ENCODE assay signal across 9 cellular contexts in genomic region chr17:29219378-29220047, GRCh38. TPM values are rescaled to one million over a fixed set of nuclear protein-coding genes. Genes with fewer than 3 reads are reported as not detected.
DNase-seq lines count a peak whose midpoint lies in the region; ATAC-seq, FAIRE-seq and TF ChIP-seq lines count a peak whose summit lies in the region.
"Had no signal": no experiment of that assay in that cellular context is flagged by ENCODE, and none has a peak within 500 bp of the region (broad histone marks: within the 10 kb centered on the region; RNA-seq: fewer than 3 reads in every experiment).

No MANE protein-coding gene starts in this region.

- peak; percentile 91 for FAIRE-seq in HepG2 (lab: Jason Lieb, UNC)

- no peak overlapping the region for H3K4me3 ChIP-seq in HepG2 (replicated peaks in 1 of 3; ENCODE audit: insufficient read depth in 1 of 3, low read depth in 2 of 3, low read length in 3 of 3)

- peak; percentile 91 for TF ChIP-seq CTCF in HepG2 (CRISPR knock-in tag; IDR thresholded peaks at IDR 0.05)

- in situ Hi-C loops in HepG2 (cut with HindIII; ENCODE audit: extremely low pct_ligation_motif_present, low pct_unique_long_range_greater_than_20kb): loop anchor here (5.0 kb wide), 1 partner anchor 72 kb away; no protein-coding TSS in a partner anchor

- peak; percentile 44 for DNase-seq in COLO668 (lab: John Stamatoyannopoulos, UW; ENCODE audit: unreplicated experiment)
- peak; percentile 75 for DNase-seq in HCEC 1CT
- DNase-seq in NCI-H510A treated with DMSO at 0.1 percent for 48 hours (lab: John Stamatoyannopoulos, UW): peak; percentile 41
- DNase-seq in activated CD4-positive, alpha-beta T cell treated with anti-CD3 and anti-CD28 coated beads for 48 hours: peak; percentile 83
- DNase-seq in HepG2 (ENCODE audit: low spot score): peak; percentile 77
- peak; percentile 23 to 40 (median 32) for DNase-seq in stimulated activated CD4-positive, alpha-beta T cell treated with anti-CD3 and anti-CD28 coated beads, TNF-alpha, amount 100 ng/mL, for 1 hour (ENCODE audit: low read depth in 3 of 3, low spot score in 1 of 3)

- TF ChIP-seq POLR2A in HepG2 (IDR thresholded peaks at IDR 0.05; ENCODE audit: insufficient read depth in 1 of 2, low read depth in 2 of 2, low read length in 2 of 2): no peak

- H4K20me1 ChIP-seq in HepG2 (ENCODE audit: insufficient read depth, low read length): no peaks in the 10 kb centered on the region

- peak overlapping the region; percentile 59 for H3K4me2 ChIP-seq in HepG2 (ENCODE audit: low read depth, low read length)

- CTCF ChIA-PET in HepG2 (lab: Yijun Ruan, JAX; ENCODE audit: low intra/inter-chr PET ratio, low total read pairs): interaction anchor here (0.7 to 3.4 kb wide), 7 partner anchors 39 to 96 kb away, joined by 3 to 44 read pairs (median 8); partner anchors contain the start of gene MYO18A

- no peaks in the 10 kb centered on the region for H3K79me2 ChIP-seq in HepG2 (ENCODE audit: insufficient read depth, low read length)

- no peaks in the 10 kb centered on the region for H3K9me3 ChIP-seq in HepG2 (ENCODE audit: low read length)

- H3K9ac ChIP-seq in HepG2 (ENCODE audit: insufficient read depth, low read depth, low read length): no peak overlapping the region

- intact Hi-C loops in HepG2 (cut with micrococcal nuclease; ENCODE audit: unreplicated experiment): loop anchor here (1.0 to 2.0 kb wide), 3 partner anchors 41 to 74 kb away; no protein-coding TSS in a partner anchor

- TF ChIP-seq RAD21 in HepG2 (CRISPR knock-in tag; IDR thresholded peaks at IDR 0.05): peak; percentile 74

- POLR2A ChIA-PET in HepG2 (lab: Yijun Ruan, JAX): interaction anchor here (0.6 to 1.3 kb wide), 4 partner anchors 34 to 74 kb away, joined by 3 to 9 read pairs (median 5); partner anchors contain the start of gene MYO18A

- TF ChIP-seq EP300 in HepG2 (IDR thresholded peaks at IDR 0.05; ENCODE audit: low read depth in 2 of 2, low read length in 2 of 2) (no peak), HepG2 (CRISPR knock-in tag; IDR thresholded peaks at IDR 0.05; ENCODE audit: borderline replicate concordance) (no peak)

- no TSS peak for BruUV-seq in HepG2 (replicated peaks; lab: Mats Ljungman, UMichigan)

- 11% methylated on average over 14 of the region's 14 CpGs for WGBS in HepG2 (ENCODE audit: low lambda C conversion rate)

- H2AFZ ChIP-seq in HepG2 (ENCODE audit: low read length): peak overlapping the region; percentile 74

- no peaks in the 10 kb centered on the region for H3K36me3 ChIP-seq in HepG2 (replicated peaks in 1 of 2; ENCODE audit: control insufficient read depth in 1 of 2, insufficient read depth in 2 of 2, low read length in 2 of 2)

- H3K27ac ChIP-seq in cingulate gyrus (ENCODE audit: low read depth, low read length) (peak overlapping the region; percentile 4), HepG2 (ENCODE audit: extremely low read length, insufficient read depth, low read length) (no peak overlapping the region)

- peaks cover 1 to 8% of the 10 kb centered on the region in 2 experiments; a peak in 3 of 5 replicates for H3K27me3 ChIP-seq in HepG2 (ENCODE audit: control insufficient read depth in 1 of 2, insufficient read depth in 2 of 2, low read length in 2 of 2)

- peaks cover 10% of the 10 kb centered on the region for H3K4me1 ChIP-seq in HepG2 (ENCODE audit: insufficient read depth, low read length)

- ATAC-seq in HepG2: peak; percentile 97
- ATAC-seq in GM18873 (IDR thresholded peaks at IDR 0.05; ENCODE audit: low FRiP score, unreplicated experiment): no peak

TF ChIP-seq in HepG2, 621 proteins besides CTCF, POLR2A, EP300 and RAD21 (continues in another document):
- TF ChIP-seq SAP130 (CRISPR knock-in tag; IDR thresholded peaks at IDR 0.05; ENCODE audit: low read depth) (peak; percentile 59), ELF3 (CRISPR knock-in tag; IDR thresholded peaks at IDR 0.05) (peak; percentile 49; the same call in 1 of the 2 replicates), ZNF800 (CRISPR knock-in tag; IDR thresholded peaks at IDR 0.05) (peak; percentile 53; the same call in 1 of the 2 replicates), STAG1 (CRISPR knock-in tag; IDR thresholded peaks at IDR 0.05) (peak; percentile 78), TSC22D2 (CRISPR knock-in tag; IDR thresholded peaks at IDR 0.05; ENCODE audit: borderline replicate concordance) (peak; percentile 82; the same call in 1 of the 2 replicates), TARDBP (CRISPR knock-in tag; IDR thresholded peaks at IDR 0.05) (0 out of 2 replicates have a peak, but pooled peaks have one; percentile 30), SOX5 (CRISPR knock-in tag; IDR thresholded peaks at IDR 0.05; ENCODE audit: borderline replicate concordance) (0 out of 2 replicates have a peak, but pooled peaks have one; percentile 24), KAT8 (CRISPR knock-in tag; IDR thresholded peaks at IDR 0.05) (0 out of 2 replicates have a peak, but pooled peaks have one; percentile 13), KDM3A (CRISPR knock-in tag; IDR thresholded peaks at IDR 0.05; ENCODE audit: low read depth) (0 out of 2 replicates have a peak, but pooled peaks have one; percentile 57), TEAD3 (CRISPR knock-in tag; optimal IDR thresholded peaks at IDR 0.05; ENCODE audit: borderline replicate concordance) (peak; percentile 52), FOSL2 (CRISPR knock-in tag; IDR thresholded peaks at IDR 0.05) (peak; percentile 36), ETV5 (CRISPR knock-in tag; IDR thresholded peaks at IDR 0.05; ENCODE audit: borderline replicate concordance) (peak; percentile 56; the same call in 1 of the 2 replicates), FOXM1 (CRISPR knock-in tag; IDR thresholded peaks at IDR 0.05) (no peak)

RNA-seq across cellular contexts. Expression of gene CRYBA1, which starts 27.1 kb away (rescaled TPM):
- not detected in 2 replicates for total RNA-seq in HepG2 (2016; rRNA removed; fragmentation: Illumina TruSeq; extraction: Trizol)
- total RNA-seq in HepG2 (2016; cell fraction: cytosol; rRNA removed; fragmentation: Illumina TruSeq; extraction: Trizol; ENCODE audit: low read depth): not detected in 2 replicates
- total RNA-seq in HepG2 (2016; cell fraction: insoluble cytoplasmic fraction; rRNA removed; fragmentation: Illumina TruSeq; extraction: Trizol): not detected in 2 replicates
- not detected in 2 replicates for total RNA-seq in HepG2 (2016; cell fraction: membrane; rRNA removed; fragmentation: Illumina TruSeq; extraction: Trizol)
- not detected in 2 replicates for total RNA-seq in HepG2 (2016; cell fraction: nucleus; rRNA removed; fragmentation: Illumina TruSeq; extraction: Trizol)
- polyA plus RNA-seq in HepG2 (2011; rRNA removed): not detected in 2 replicates
- polyA plus RNA-seq in HepG2 (2011; cell fraction: cytosol; rRNA removed): not detected in 2 replicates
- not detected in 2 replicates for polyA plus RNA-seq in HepG2 (2011; cell fraction: nucleus; rRNA removed)
- polyA plus RNA-seq in HepG2 (2012): not detected in 2 replicates
- not detected in 2 replicates for polyA plus RNA-seq in HepG2 (2016; cell fraction: cytosol; fragmentation: Illumina TruSeq; extraction: Trizol; ENCODE audit: low read depth)
- polyA plus RNA-seq in HepG2 (2016; cell fraction: insoluble cytoplasmic fraction; fragmentation: Illumina TruSeq; extraction: Trizol; ENCODE audit: low read depth): not detected in 2 replicates
- polyA plus RNA-seq in HepG2 (2016; cell fraction: membrane; fragmentation: Illumina TruSeq; extraction: Trizol; ENCODE audit: low read depth): not detected in 2 replicates
- not detected in 2 replicates for polyA plus RNA-seq in HepG2 (2016; cell fraction: nucleus; fragmentation: Illumina TruSeq; extraction: Trizol; ENCODE audit: insufficient read depth, low read depth)
- not detected in 2 replicates for polyA minus RNA-seq in HepG2 (2011; rRNA and poly(A)+ RNA removed; ENCODE audit: low replicate concordance)
- not detected in 2 replicates for polyA minus RNA-seq in HepG2 (2011; cell fraction: cytosol; rRNA and poly(A)+ RNA removed)
- not detected in 2 replicates for polyA minus RNA-seq in HepG2 (2011; cell fraction: nucleus; rRNA and poly(A)+ RNA removed)
- total RNA-seq: T-helper 2 cell treated with Interferon-gamma antibody and Interleukin-4, amounts not matched to agents 100 ng/mL and 5 ng/mL, for 36 hours had no signal

RNA-seq across cellular contexts. Expression of gene MYO18A, which starts 39.3 kb away (rescaled TPM):
- total RNA-seq in HepG2 (2016; rRNA removed; fragmentation: Illumina TruSeq; extraction: Trizol): 21.2 and 24.8 TPM in 2 replicates
- total RNA-seq in HepG2 (2016; cell fraction: cytosol; rRNA removed; fragmentation: Illumina TruSeq; extraction: Trizol; ENCODE audit: low read depth): 4.9 and 7.5 TPM in 2 replicates
- total RNA-seq in HepG2 (2016; cell fraction: insoluble cytoplasmic fraction; rRNA removed; fragmentation: Illumina TruSeq; extraction: Trizol): 16.3 and 25.6 TPM in 2 replicates
- 5.8 and 6.0 TPM in 2 replicates for total RNA-seq in HepG2 (2016; cell fraction: membrane; rRNA removed; fragmentation: Illumina TruSeq; extraction: Trizol)
- total RNA-seq in HepG2 (2016; cell fraction: nucleus; rRNA removed; fragmentation: Illumina TruSeq; extraction: Trizol): 24.8 and 30.3 TPM in 2 replicates
- 16.8 and 23.2 TPM in 2 replicates for polyA plus RNA-seq in HepG2 (2011; rRNA removed)
- polyA plus RNA-seq in HepG2 (2011; cell fraction: cytosol; rRNA removed): 8.3 and 9.6 TPM in 2 replicates
- polyA plus RNA-seq in HepG2 (2011; cell fraction: nucleus; rRNA removed): 155 and 159 TPM in 2 replicates
- polyA plus RNA-seq in HepG2 (2012): 42.0 and 44.5 TPM in 2 replicates
- 0.96 and 1.4 TPM in 2 replicates for polyA plus RNA-seq in HepG2 (2016; cell fraction: cytosol; fragmentation: Illumina TruSeq; extraction: Trizol; ENCODE audit: low read depth)
- 16.0 and 20.4 TPM in 2 replicates for polyA plus RNA-seq in HepG2 (2016; cell fraction: insoluble cytoplasmic fraction; fragmentation: Illumina TruSeq; extraction: Trizol; ENCODE audit: low read depth)
- polyA plus RNA-seq in HepG2 (2016; cell fraction: membrane; fragmentation: Illumina TruSeq; extraction: Trizol; ENCODE audit: low read depth): 2.4 and 3.0 TPM in 2 replicates
- 72.8 and 77.7 TPM in 2 replicates for polyA plus RNA-seq in HepG2 (2016; cell fraction: nucleus; fragmentation: Illumina TruSeq; extraction: Trizol; ENCODE audit: insufficient read depth, low read depth)
- 39.4 and 67.1 TPM in 2 replicates for polyA minus RNA-seq in HepG2 (2011; rRNA and poly(A)+ RNA removed; ENCODE audit: low replicate concordance)
- polyA minus RNA-seq in HepG2 (2011; cell fraction: cytosol; rRNA and poly(A)+ RNA removed): 13.7 and 17.4 TPM in 2 replicates
- 65.8 and 83.4 TPM in 2 replicates for polyA minus RNA-seq in HepG2 (2011; cell fraction: nucleus; rRNA and poly(A)+ RNA removed)

Comparison
In these comparisons a context has a peak if more than half of its experiments do, and no peak if none do; other contexts are left out.
1. DNase-seq: peak in every context shown above with its lines; median percentile 83 in activated CD4-positive, alpha-beta T cell treated with anti-CD3 and anti-CD28 coated beads for 48 hours; 77 in HepG2; 75 in HCEC 1CT; 44 in COLO668; 41 in NCI-H510A treated with DMSO at 0.1 percent for 48 hours; 32 in stimulated activated CD4-positive, alpha-beta T cell treated with anti-CD3 and anti-CD28 coated beads, TNF-alpha, amount 100 ng/mL, for 1 hour.